ENCODE assay signal across 16 cellular contexts in genomic region chr5:108634951-108635288, GRCh38.
DNase-seq lines count a peak whose midpoint lies in the region; ATAC-seq and TF ChIP-seq lines count a peak whose summit lies in the region.
"Had no signal": no experiment of that assay in that cellular context is flagged by ENCODE, and none has a peak within 500 bp of the region (broad histone marks: within the 10 kb centered on the region; RNA-seq: fewer than 3 reads in every experiment).

No MANE protein-coding gene starts in this region.

- no peak for DNase-seq in SK-N-SH
- DNase-seq in fibroblast of peridontal ligament (ENCODE audit: extremely low read depth): peak; percentile 35
- DNase-seq in effector memory CD4-positive, alpha-beta T cell: no peak
- no peak for DNase-seq in neural progenitor cell (ENCODE audit: low spot score)
- no peak for DNase-seq in stimulated activated CD4-positive, alpha-beta T cell treated with anti-CD3 and anti-CD28 coated beads, Interleukin-12 subunit alpha, Interleukin-12 subunit beta, amount 100 ng/mL, for 4 hours
- DNase-seq: activated CD4-positive, CD25-positive, alpha-beta regulatory T cell treated with anti-CD3 and anti-CD28 coated beads, Interleukin-2, amount 50 U/mL, for 72 hours; activated T-cell treated with anti-CD3 and anti-CD28 coated beads, Interleukin-2, amount 50 U/mL, for 24 hours; CD4-positive, alpha-beta T cell; NCI-H1092 treated with DMSO at 0.1 percent for 48 hours; PC-9; T-cell had no signal

- H3F3A ChIP-seq in SK-N-SH (replicated peaks; ENCODE audit: insufficient read depth) (peaks cover 3% of the 10 kb centered on the region), neural progenitor cell (ENCODE audit: low read depth) (no peaks in the 10 kb centered on the region)

- CTCF ChIA-PET in SK-N-SH (lab: Yijun Ruan, JAX): no interaction called here

- H3K27ac ChIP-seq in SK-N-SH (ENCODE audit: low read depth in 2 of 2, low read length in 1 of 2) (peak overlapping the region in 1 of 2 experiments; percentile 16; a peak in 1 of 4 replicates), neural progenitor cell (no peak overlapping the region)
- H3K27ac ChIP-seq in effector memory CD4-positive, alpha-beta T cell (ENCODE audit: insufficient read depth, low read length, poor library complexity, severe bottlenecking): no peak overlapping the region
- H3K27ac ChIP-seq: 22Rv1, neutrophil, PC-9 had no signal

- no peak for TF ChIP-seq RAD21 in SK-N-SH (IDR thresholded peaks at IDR 0.05; ENCODE audit: low read length)

- H3K4me1 ChIP-seq in SK-N-SH (ENCODE audit: control insufficient read depth in 1 of 2, insufficient read depth in 2 of 2, low read depth in 1 of 2, low read length in 1 of 2) (no peaks in the 10 kb centered on the region; a peak in 1 of 4 replicates), neural progenitor cell (no peaks in the 10 kb centered on the region)
- no peaks in the 10 kb centered on the region for H3K4me1 ChIP-seq in effector memory CD4-positive, alpha-beta T cell (ENCODE audit: control insufficient read depth, insufficient read depth, low read length, poor library complexity, severe bottlenecking)

- no peaks in the 10 kb centered on the region for H3K79me2 ChIP-seq in SK-N-SH (ENCODE audit: insufficient read depth)
- no peaks in the 10 kb centered on the region for H3K79me2 ChIP-seq in neural progenitor cell (ENCODE audit: low read depth)

- POLR2A ChIA-PET in SK-N-SH (lab: Yijun Ruan, JAX): no interaction called here

- H3K9me3 ChIP-seq in SK-N-SH: no peaks in the 10 kb centered on the region
- H3K9me3 ChIP-seq in effector memory CD4-positive, alpha-beta T cell (ENCODE audit: control insufficient read depth, low read length): no peaks in the 10 kb centered on the region
- H3K9me3 ChIP-seq in neural progenitor cell (ENCODE audit: low read depth): no peaks in the 10 kb centered on the region
- H3K9me3 ChIP-seq: neutrophil had no signal

- TF ChIP-seq EP300 in SK-N-SH (IDR thresholded peaks at IDR 0.05; ENCODE audit: borderline replicate concordance in 1 of 2, low read depth in 1 of 2, low read length in 1 of 2): no peak

- ATAC-seq in SK-N-SH treated with all-trans-retinoic acid at 6 μM for 48 hours: no peak
- peak; percentile 75 for ATAC-seq in GM21619 (IDR thresholded peaks at IDR 0.05; ENCODE audit: unreplicated experiment)
- peak; percentile 79 for ATAC-seq in HG03095 (IDR thresholded peaks at IDR 0.05; ENCODE audit: unreplicated experiment)
- ATAC-seq: T-cell had no signal

- H3K4me3 ChIP-seq in SK-N-SH (ENCODE audit: low read depth in 2 of 2, low read length in 1 of 2): no peak overlapping the region
- H3K4me3 ChIP-seq in effector memory CD4-positive, alpha-beta T cell (ENCODE audit: insufficient read depth, low read depth, low read length, poor library complexity, severe bottlenecking): no peak overlapping the region
- H3K4me3 ChIP-seq in neural progenitor cell: no peak overlapping the region
- H3K4me3 ChIP-seq: PC-9 had no signal

- H3K9me3 Mint-ChIP-seq in neural progenitor cell: no peaks in the 10 kb centered on the region
- H3K9me3 Mint-ChIP-seq: activated T-cell treated with anti-CD3 and anti-CD28 coated beads, Interleukin-2, amount 50 U/mL, for 24 hours; CD4-positive, alpha-beta T cell; T-cell had no signal

- H3K9ac ChIP-seq in SK-N-SH (no peak overlapping the region), neural progenitor cell (no peak overlapping the region)

- 0 out of 2 replicates have a peak overlapping the region, but pooled peaks have one; percentile 3 for H2AFZ ChIP-seq in SK-N-SH (ENCODE audit: low read depth)
- no peak overlapping the region for H2AFZ ChIP-seq in neural progenitor cell (replicated peaks)
- H2AFZ ChIP-seq: PC-9 had no signal

- H3K36me3 Mint-ChIP-seq in neural progenitor cell: no peaks in the 10 kb centered on the region
- H3K36me3 Mint-ChIP-seq: T-cell had no signal

- H3K27me3 Mint-ChIP-seq in neural progenitor cell (ENCODE audit: insufficient read depth, low read depth): no peaks in the 10 kb centered on the region

- TF ChIP-seq CTCF in SK-N-SH (IDR thresholded peaks at IDR 0.05) (no peak), neural progenitor cell (IDR thresholded peaks at IDR 0.05) (no peak)

- H3K27ac Mint-ChIP-seq in neural progenitor cell: no peak overlapping the region
- H3K27ac Mint-ChIP-seq: activated T-cell treated with anti-CD3 and anti-CD28 coated beads, Interleukin-2, amount 50 U/mL, for 24 hours; CD4-positive, alpha-beta T cell; T-cell had no signal

- H3K36me3 ChIP-seq in SK-N-SH (replicated peaks in 1 of 2; ENCODE audit: control insufficient read depth in 1 of 2, insufficient read depth in 2 of 2, low read length in 1 of 2): no peaks in the 10 kb centered on the region
- H3K36me3 ChIP-seq in effector memory CD4-positive, alpha-beta T cell (ENCODE audit: control insufficient read depth, insufficient read depth, low read length): no peaks in the 10 kb centered on the region
- no peaks in the 10 kb centered on the region for H3K36me3 ChIP-seq in neural progenitor cell
- H3K36me3 ChIP-seq: neutrophil had no signal

- H3K4me1 Mint-ChIP-seq in neural progenitor cell: no peaks in the 10 kb centered on the region
- H3K4me1 Mint-ChIP-seq: T-cell had no signal

- H3K4me3 Mint-ChIP-seq in neural progenitor cell: no peak overlapping the region
- H3K4me3 Mint-ChIP-seq: activated T-cell treated with anti-CD3 and anti-CD28 coated beads, Interleukin-2, amount 50 U/mL, for 24 hours; CD4-positive, alpha-beta T cell; T-cell had no signal

- no peak overlapping the region for H3K4me2 ChIP-seq in SK-N-SH
- no peak overlapping the region for H3K4me2 ChIP-seq in neural progenitor cell
- H3K4me2 ChIP-seq: PC-9 had no signal

- no peaks in the 10 kb centered on the region for H3K9me2 ChIP-seq in SK-N-SH

- H3K27me3 ChIP-seq in SK-N-SH (ENCODE audit: insufficient read depth): no peaks in the 10 kb centered on the region
- H3K27me3 ChIP-seq in effector memory CD4-positive, alpha-beta T cell (replicated peaks; ENCODE audit: control insufficient read depth, insufficient read depth, low read length, poor library complexity, severe bottlenecking): no peaks in the 10 kb centered on the region
- no peaks in the 10 kb centered on the region for H3K27me3 ChIP-seq in neural progenitor cell
- H3K27me3 ChIP-seq: neutrophil had no signal

- H4K20me1 ChIP-seq in SK-N-SH (ENCODE audit: insufficient read depth): no peaks in the 10 kb centered on the region
- H4K20me1 ChIP-seq in neural progenitor cell (ENCODE audit: low read depth): no peaks in the 10 kb centered on the region

TF ChIP-seq in SK-N-SH, 30 proteins besides CTCF, POLR2A, EP300 and RAD21 (continues in another document):
- TF ChIP-seq NFIC (IDR thresholded peaks at IDR 0.05; ENCODE audit: borderline replicate concordance) (no peak), SMC3 (IDR thresholded peaks at IDR 0.05; ENCODE audit: low read depth, low read length) (no peak), MEF2A (IDR thresholded peaks at IDR 0.05; ENCODE audit: borderline replicate concordance, low read depth) (no peak), USF2 (IDR thresholded peaks at IDR 0.05; ENCODE audit: borderline replicate concordance, low read depth, low read length) (no peak), EZH2phosphoT487 (IDR thresholded peaks at IDR 0.05; ENCODE audit: borderline replicate concordance, low read depth) (no peak), FOXM1 (IDR thresholded peaks at IDR 0.05; ENCODE audit: low read depth) (no peak), FOXJ3 (CRISPR knock-in tag; IDR thresholded peaks at IDR 0.05) (no peak), GATA2 (CRISPR knock-in tag; IDR thresholded peaks at IDR 0.05) (no peak), MAX (IDR thresholded peaks at IDR 0.05; ENCODE audit: low read depth) (no peak), POLR2AphosphoS5 (IDR thresholded peaks at IDR 0.05; ENCODE audit: low read depth, low read length) (no peak)

TF ChIP-seq in SK-N-SH treated with all-trans-retinoic acid at 6 μM for 48 hours, 23 proteins besides CTCF, POLR2A, EP300 and RAD21:
- TF ChIP-seq OSR1 (CRISPR knock-in tag; IDR thresholded peaks at IDR 0.05): no peak
- TF ChIP-seq RARB (CRISPR knock-in tag; IDR thresholded peaks at IDR 0.05): no peak
- TF ChIP-seq TOX (CRISPR knock-in tag; IDR thresholded peaks at IDR 0.05; ENCODE audit: borderline replicate concordance): no peak
- no peak for TF ChIP-seq ZNF8 (CRISPR knock-in tag; IDR thresholded peaks at IDR 0.05)
- TF ChIP-seq TCF4 (CRISPR knock-in tag; IDR thresholded peaks at IDR 0.05; ENCODE audit: borderline replicate concordance): no peak
- no peak for TF ChIP-seq ZNF70 (CRISPR knock-in tag; IDR thresholded peaks at IDR 0.05)
- no peak for TF ChIP-seq CSRNP3 (CRISPR knock-in tag; IDR thresholded peaks at IDR 0.05)
- no peak for TF ChIP-seq ZNF565 (CRISPR knock-in tag; conservative IDR thresholded peaks at IDR 0.05; ENCODE audit: low read depth)
- no peak for TF ChIP-seq ZC3H10 (CRISPR knock-in tag; IDR thresholded peaks at IDR 0.05)
- no peak for TF ChIP-seq BACH2 (CRISPR knock-in tag; IDR thresholded peaks at IDR 0.05; ENCODE audit: borderline replicate concordance)
- TF ChIP-seq CREB5 (CRISPR knock-in tag; IDR thresholded peaks at IDR 0.05; ENCODE audit: low read depth): no peak
